In genomic region chr20:62907377-62908317, GRCh38 we compare ENCODE assay signal across 8 cellular contexts. TPM values are rescaled to one million over a fixed set of nuclear protein-coding genes. Genes with fewer than 3 reads are reported as not detected.
DNase-seq lines count a peak whose midpoint lies in the region; ATAC-seq, FAIRE-seq and TF ChIP-seq lines count a peak whose summit lies in the region.

No MANE protein-coding gene starts in this region.

- DNase-seq in D721Med (ENCODE audit: insufficient read length, low spot score) (no peak), brain microvascular endothelial cell (no peak), natural killer cell (no peak), cortex of kidney (lab: John Stamatoyannopoulos, UW) (no peak)

- H3K27me3 Mint-ChIP-seq in natural killer cell (ENCODE audit: low read depth in 2 of 2): no peaks in the 10 kb centered on the region

- peak in 2 of 3 donors; percentile 63 to 72 for ATAC-seq in natural killer cell
- ATAC-seq in HG03521 (IDR thresholded peaks at IDR 0.05; ENCODE audit: unreplicated experiment): no peak
- no peak for ATAC-seq in GM18909 (IDR thresholded peaks at IDR 0.05; ENCODE audit: poor library complexity, unreplicated experiment)
- no peak for ATAC-seq in GM19467 (IDR thresholded peaks at IDR 0.05; ENCODE audit: unreplicated experiment)

- in situ Hi-C loops in brain microvascular endothelial cell (cut with HindIII; ENCODE audit: low pct_ligation_motif_present, low sequenced_read_pairs): no loop called here

- no peaks in the 10 kb centered on the region for H3K9me3 Mint-ChIP-seq in natural killer cell

- peaks cover 16% of the 10 kb centered on the region for H3K36me3 Mint-ChIP-seq in natural killer cell

- no peak overlapping the region for H3K27ac ChIP-seq in brain microvascular endothelial cell

- peak overlapping the region in 1 of 2 donors; percentile 23 for H3K27ac Mint-ChIP-seq in natural killer cell

- H3K4me3 ChIP-seq in brain microvascular endothelial cell (ENCODE audit: low read depth, low read length): no peak overlapping the region

- TF ChIP-seq CTCF in D721Med (IDR thresholded peaks at IDR 0.05; ENCODE audit: insufficient read depth, missing control alignments): peak; percentile 32
- peak; percentile 58; the same call in 1 of the 2 replicates for TF ChIP-seq CTCF in LNCAP (IDR thresholded peaks at IDR 0.05)
- TF ChIP-seq CTCF in brain microvascular endothelial cell (IDR thresholded peaks at IDR 0.05; ENCODE audit: low read depth, low read length, missing control alignments): peak; percentile 71
- peak; percentile 57 for TF ChIP-seq CTCF in natural killer cell (IDR thresholded peaks at IDR 0.05)

- peaks cover 85% of the 10 kb centered on the region for H3K36me3 ChIP-seq in brain microvascular endothelial cell (replicated peaks)

- intact Hi-C loops in natural killer cell (cut with micrococcal nuclease): no loop called here

- no peaks in the 10 kb centered on the region for H3K27me3 ChIP-seq in brain microvascular endothelial cell (replicated peaks)

- FAIRE-seq in D721Med (lab: Jason Lieb, UNC): no peak

- peaks cover 20 to 41% of the 10 kb centered on the region in 2 donors for H3K4me1 Mint-ChIP-seq in natural killer cell

- H3K4me3 Mint-ChIP-seq in natural killer cell: no peak overlapping the region

RNA-seq across cellular contexts. Expression of gene DIDO1, which starts 18.7 kb away (rescaled TPM):
- 100 to 1,000 TPM in 1 of 3 donors, 10 to 100 TPM in 2; 79.5 to 116 (median 83.4) TPM for total RNA-seq in natural killer cell

RNA-seq across cellular contexts. Expression of gene GID8, which starts 30.3 kb away (rescaled TPM):
- 10 to 100 TPM; 45.1 to 60.1 (median 53.1) TPM for total RNA-seq in natural killer cell

RNA-seq across cellular contexts. Expression of gene SLC17A9, which starts 44.9 kb away (rescaled TPM):
- total RNA-seq in natural killer cell: 10 to 100 TPM; 22.3 to 24.0 (median 23.8) TPM

RNA-seq across cellular contexts. Expression of gene TCFL5, which starts 46.0 kb away (rescaled TPM):
- total RNA-seq in natural killer cell: 1 to 10 TPM; 5.1 to 8.0 (median 6.4) TPM

Comparison
In these comparisons a context has a peak if more than half of its experiments do, and no peak if none do; other contexts are left out.
1. ATAC-seq: peak in natural killer cell (2 of 3); none in HG03521 (single experiment), GM18909 (single experiment) and GM19467 (single experiment).
2. Peak in every context shown above with its lines, with median percentiles within 50 percentile points of each other: CTCF ChIP-seq.